18 cellular contexts compared by ENCODE assay signal in the genomic region with DNA sequence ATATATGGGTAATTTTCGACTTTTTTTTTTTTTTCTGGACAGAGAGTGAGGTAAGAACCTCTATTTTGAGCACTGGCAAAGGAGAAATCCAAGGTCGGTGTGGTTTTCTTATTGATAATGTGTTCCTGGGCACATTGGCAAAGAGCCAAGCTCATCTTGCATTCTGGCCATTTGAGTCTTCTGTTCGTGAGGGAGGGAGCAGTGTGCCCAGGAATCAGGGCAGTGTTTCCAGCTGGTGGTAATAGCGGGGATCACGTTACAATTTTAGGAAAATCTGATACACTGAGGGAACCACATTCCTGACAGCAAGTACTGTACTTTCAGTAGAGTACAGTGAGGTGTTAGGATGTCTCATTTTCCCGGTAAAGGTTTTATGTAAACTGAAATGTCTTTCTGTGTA.
DNase-seq lines count a peak whose midpoint lies in the region; ATAC-seq lines count a peak whose summit lies in the region.
"Had no signal": no experiment of that assay in that cellular context is flagged by ENCODE, and none has a peak within 500 bp of the region (broad histone marks: within the 10 kb centered on the region; RNA-seq: fewer than 3 reads in every experiment).

No MANE protein-coding gene starts in this region.

- ATAC-seq in GM21723 (IDR thresholded peaks at IDR 0.05; ENCODE audit: unreplicated experiment) = no peak
- ATAC-seq: lower lobe of right lung; naive thymus-derived CD4-positive, alpha-beta T cell; upper lobe of right lung had no signal

- DNase-seq in NCI-H1417 (lab: John Stamatoyannopoulos, UW) = peak; percentile 38 to 80 (median 45)
- no peak for DNase-seq in NCI-H1417 treated with DMSO at 0.1 percent for 48 hours (lab: John Stamatoyannopoulos, UW)
- DNase-seq in NCI-H2171 treated with DMSO at 0.1 percent for 48 hours (lab: John Stamatoyannopoulos, UW) = peak; percentile 75
- peak; percentile 49 for DNase-seq in SHP77 treated with DMSO at 0.1 percent for 48 hours (lab: John Stamatoyannopoulos, UW)
- DNase-seq in putamen (ENCODE audit: low spot score) = peak; percentile 2
- no peak for DNase-seq in stimulated activated naive CD4-positive, alpha-beta T cell (lab: John Stamatoyannopoulos, UW)
- no peak for DNase-seq in SW480 (ENCODE audit: low spot score)
- DNase-seq: 8988T; activated CD4-positive, alpha-beta T cell treated with anti-CD3 and anti-CD28 coated beads for 48 hours; activated naive CD4-positive, alpha-beta T cell treated with Interleukin-2 at 50 U/mL for 16 hours; cortex of kidney; EL; lower lobe of right lung; naive thymus-derived CD4-positive, alpha-beta T cell; NCI-H1436; SK-N-SH; upper lobe of right lung had no signal

Comparison
In these comparisons a context has a peak if more than half of its experiments do, and no peak if none do; other contexts are left out.
1. DNase-seq: peak in NCI-H1417 (3 of 3), NCI-H2171 treated with DMSO at 0.1 percent for 48 hours (single experiment), SHP77 treated with DMSO at 0.1 percent for 48 hours (single experiment) and putamen (single experiment); none in NCI-H1417 treated with DMSO at 0.1 percent for 48 hours (single experiment), stimulated activated naive CD4-positive, alpha-beta T cell (0 of 6) and SW480 (single experiment).